Comparison of ENCODE assay signal across 10 cellular contexts in the genomic region with DNA sequence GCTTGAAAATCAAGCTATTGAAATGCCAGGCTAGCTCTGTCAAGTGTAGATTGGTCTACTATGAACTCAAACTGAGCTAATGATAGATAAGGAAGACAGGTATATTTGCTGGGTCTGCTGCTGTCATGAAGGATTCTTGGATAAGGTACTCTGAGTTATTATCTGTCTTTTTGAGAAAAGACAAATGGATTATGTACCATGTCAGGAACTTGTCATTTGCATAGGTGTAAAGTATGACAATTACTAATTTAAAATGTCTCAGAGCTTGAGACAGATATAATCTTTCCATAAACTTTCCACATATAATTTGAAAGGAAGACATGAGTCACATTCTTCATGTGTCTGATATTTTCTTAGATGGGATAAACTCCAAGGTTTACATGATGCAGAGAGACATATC.
"Had no signal": no experiment of that assay in that cellular context is flagged by ENCODE, and none has a peak within 500 bp of the region (broad histone marks: within the 10 kb centered on the region; RNA-seq: fewer than 3 reads in every experiment).

No MANE protein-coding gene starts in this region.

- H3K4me3 ChIP-seq: GM23248, GM23338, HAP-1 had no signal

- H3K4me2 ChIP-seq: GM23338 had no signal

- DNase-seq: GM23248, GOT3, H7, H9, HCEC 1CT, HFFc6 had no signal

- H3K36me3 ChIP-seq: HAP-1 had no signal

- H3K27ac ChIP-seq: GM23248 had no signal

- H3K4me1 ChIP-seq: HAP-1 had no signal

- H3K9me3 ChIP-seq: HAP-1 had no signal

- H2AFZ ChIP-seq: GM23248, GM23338 had no signal

- FAIRE-seq: H1, H54 had no signal

- H3K9ac ChIP-seq: GM23248 had no signal
